In the genomic region with DNA sequence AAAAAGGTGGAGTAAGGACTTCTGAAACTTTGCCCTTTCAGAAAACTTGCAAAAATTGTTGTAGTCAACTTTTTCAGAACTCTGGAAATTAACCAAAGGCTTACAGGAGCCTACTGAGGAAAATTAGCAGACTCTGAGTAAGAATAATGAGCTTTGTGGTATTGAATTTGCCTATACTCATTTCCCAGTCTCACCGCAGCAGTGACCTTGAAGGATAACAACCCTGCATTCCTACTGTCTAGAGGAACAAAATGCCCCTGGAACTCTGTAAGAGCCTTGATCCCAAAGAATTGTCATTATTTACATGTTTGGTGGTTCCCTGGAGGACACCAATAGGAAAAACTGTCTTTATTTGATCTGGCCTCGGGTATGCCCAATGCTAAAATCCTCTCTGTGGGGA, we compare ENCODE assay signal across 23 cellular contexts. TPM values are rescaled to one million over a fixed set of nuclear protein-coding genes. Genes with fewer than 3 reads are reported as not detected.
"Had no signal": no experiment of that assay in that cellular context is flagged by ENCODE, and none has a peak within 500 bp of the region (broad histone marks: within the 10 kb centered on the region; RNA-seq: fewer than 3 reads in every experiment).

No MANE protein-coding gene starts in this region.

- ATAC-seq: activated T-cell treated with anti-CD3 and anti-CD28 coated beads, Interleukin-2, amount 50 U/mL, for 72 hours; foreskin keratinocyte; left lobe of liver; natural killer cell treated with Interleukin-12 subunit alpha and Interleukin-12 subunit beta and Interleukin-15 and Interleukin-18, amount 100 ng/mL, for 72 hours; right cardiac atrium; stimulated activated effector memory CD8-positive, alpha-beta T cell treated with anti-CD3 and anti-CD28 coated beads, Interleukin-12 subunit alpha, Interleukin-12 subunit beta, amount 100 ng/mL, for 72 hours; stimulated activated naive CD8-positive, alpha-beta T cell treated with anti-CD3 and anti-CD28 coated beads, Interleukin-15, amount 100 ng/mL, for 72 hours had no signal

- H3K27ac Mint-ChIP-seq: activated CD4-positive, alpha-beta memory T cell treated with anti-CD3 and anti-CD28 coated beads, Interleukin-2, amount 10 ng/mL, durations not matched to agents 7 days and 5 days; activated T-cell treated with anti-CD3 and anti-CD28 coated beads, Interleukin-2, amount 50 U/mL, for 72 hours; natural killer cell treated with Interleukin-12 subunit alpha and Interleukin-12 subunit beta and Interleukin-15 and Interleukin-18, amount 100 ng/mL, for 72 hours; stimulated activated effector memory CD8-positive, alpha-beta T cell treated with anti-CD3 and anti-CD28 coated beads, Interleukin-12 subunit alpha, Interleukin-12 subunit beta, amount 100 ng/mL, for 72 hours had no signal

- H3K36me3 ChIP-seq: ovary, prostate gland, tibial artery had no signal

- DNase-seq: activated CD4-positive, alpha-beta memory T cell treated with anti-CD3 and anti-CD28 coated beads, Interleukin-2, amount 10 ng/mL, durations not matched to agents 7 days and 5 days; activated CD4-positive, alpha-beta T cell treated with anti-CD3 and anti-CD28 coated beads for 4 hours; activated CD4-positive, CD25-positive, alpha-beta regulatory T cell; activated effector memory CD4-positive, alpha-beta T cell treated with anti-CD3 and anti-CD28 coated beads, Interleukin-2, amount 50 U/mL, for 16 hours; activated naive CD4-positive, alpha-beta T cell treated with anti-CD3 and anti-CD28 coated beads, Interleukin-2, amount 50 U/mL, for 16 hours; activated T-cell treated with anti-CD3 and anti-CD28 coated beads, Interleukin-2, amount 50 U/mL, for 72 hours; aorta; cerebellar nuclear complex; foreskin keratinocyte; midbrain; ovary; right cardiac atrium; stimulated activated CD4-positive, alpha-beta T cell treated with anti-CD3 and anti-CD28 coated beads, Interleukin-2, amount 100 ng/mL, for 24 hours; stimulated activated naive CD8-positive, alpha-beta T cell treated with anti-CD3 and anti-CD28 coated beads, Interleukin-15, amount 100 ng/mL, for 72 hours; T1000; tibial artery had no signal

- H3K27ac ChIP-seq: epithelial cell of prostate, foreskin keratinocyte, ovary, prostate gland, skin epidermis, tibial artery had no signal

- H3K9me3 Mint-ChIP-seq: activated CD4-positive, alpha-beta memory T cell treated with anti-CD3 and anti-CD28 coated beads, Interleukin-2, amount 10 ng/mL, durations not matched to agents 7 days and 5 days; natural killer cell treated with Interleukin-12 subunit alpha and Interleukin-12 subunit beta and Interleukin-15 and Interleukin-18, amount 100 ng/mL, for 72 hours; stimulated activated effector memory CD8-positive, alpha-beta T cell treated with anti-CD3 and anti-CD28 coated beads, Interleukin-12 subunit alpha, Interleukin-12 subunit beta, amount 100 ng/mL, for 72 hours; stimulated activated naive CD8-positive, alpha-beta T cell treated with anti-CD3 and anti-CD28 coated beads, Interleukin-15, amount 100 ng/mL, for 72 hours had no signal

- H3K27me3 ChIP-seq: foreskin keratinocyte, ovary, tibial artery had no signal

- H3K4me3 ChIP-seq: ovary, prostate gland, skin epidermis, tibial artery had no signal

- H3K4me3 Mint-ChIP-seq: activated CD4-positive, alpha-beta memory T cell treated with anti-CD3 and anti-CD28 coated beads, Interleukin-2, amount 10 ng/mL, durations not matched to agents 7 days and 5 days; activated T-cell treated with anti-CD3 and anti-CD28 coated beads, Interleukin-2, amount 50 U/mL, for 72 hours; natural killer cell treated with Interleukin-12 subunit alpha and Interleukin-12 subunit beta and Interleukin-15 and Interleukin-18, amount 100 ng/mL, for 72 hours; stimulated activated effector memory CD8-positive, alpha-beta T cell treated with anti-CD3 and anti-CD28 coated beads, Interleukin-12 subunit alpha, Interleukin-12 subunit beta, amount 100 ng/mL, for 72 hours; stimulated activated naive CD8-positive, alpha-beta T cell treated with anti-CD3 and anti-CD28 coated beads, Interleukin-15, amount 100 ng/mL, for 72 hours had no signal

- H3K27me3 Mint-ChIP-seq: activated CD4-positive, alpha-beta memory T cell treated with anti-CD3 and anti-CD28 coated beads, Interleukin-2, amount 10 ng/mL, durations not matched to agents 7 days and 5 days; natural killer cell treated with Interleukin-12 subunit alpha and Interleukin-12 subunit beta and Interleukin-15 and Interleukin-18, amount 100 ng/mL, for 72 hours; stimulated activated naive CD8-positive, alpha-beta T cell treated with anti-CD3 and anti-CD28 coated beads, Interleukin-15, amount 100 ng/mL, for 72 hours had no signal

- H3K36me3 Mint-ChIP-seq: stimulated activated effector memory CD8-positive, alpha-beta T cell treated with anti-CD3 and anti-CD28 coated beads, Interleukin-12 subunit alpha, Interleukin-12 subunit beta, amount 100 ng/mL, for 72 hours had no signal

- H3K4me1 Mint-ChIP-seq: activated CD4-positive, alpha-beta memory T cell treated with anti-CD3 and anti-CD28 coated beads, Interleukin-2, amount 10 ng/mL, durations not matched to agents 7 days and 5 days; stimulated activated effector memory CD8-positive, alpha-beta T cell treated with anti-CD3 and anti-CD28 coated beads, Interleukin-12 subunit alpha, Interleukin-12 subunit beta, amount 100 ng/mL, for 72 hours had no signal

RNA-seq across cellular contexts. Expression of a gene that starts 57.9 kb away (rescaled TPM):
- total RNA-seq: left lobe of liver, ureter had no signal
